In the genomic region with DNA sequence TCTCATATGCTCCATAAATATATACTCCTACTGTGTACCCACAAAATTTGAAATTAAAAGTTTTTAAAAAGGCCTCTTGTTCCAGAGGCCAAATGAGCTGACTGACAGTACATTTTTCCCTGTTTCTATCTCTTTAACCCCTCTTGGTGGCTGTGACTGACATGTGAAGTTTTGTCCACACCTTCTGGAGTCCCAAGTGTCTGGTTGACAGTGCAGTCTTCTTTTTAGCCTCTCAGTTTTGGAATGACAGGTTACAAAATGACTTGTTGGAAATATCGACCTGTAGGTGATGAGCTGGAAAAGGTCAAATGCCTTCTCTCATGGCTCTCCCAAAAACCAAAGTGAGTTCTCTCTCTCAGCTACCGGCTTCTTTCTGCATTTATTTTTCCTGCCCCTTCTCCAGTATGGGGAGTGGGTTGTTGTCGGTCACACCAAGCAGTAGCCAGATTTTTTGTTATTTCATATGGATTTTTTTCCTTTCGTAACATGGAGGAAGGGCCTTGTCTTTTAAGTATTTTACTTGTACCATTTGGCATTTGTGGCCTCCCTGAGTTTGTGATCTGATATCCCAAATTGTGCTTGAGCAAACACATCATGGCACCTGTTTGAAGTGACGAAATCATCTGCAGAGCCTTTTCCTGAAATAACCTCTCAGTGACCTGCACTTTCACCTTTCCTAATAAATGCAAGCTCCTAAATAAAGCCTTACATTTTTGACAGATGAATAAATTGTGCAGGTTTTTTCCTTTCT, we compare ENCODE assay signal across 10 cellular contexts.
"Had no signal": no experiment of that assay in that cellular context is flagged by ENCODE, and none has a peak within 500 bp of the region (broad histone marks: within the 10 kb centered on the region; RNA-seq: fewer than 3 reads in every experiment).

No MANE protein-coding gene starts in this region.

- H3K27ac ChIP-seq: epithelial cell of prostate had no signal

- DNase-seq: activated CD4-positive, alpha-beta T cell treated with anti-CD3 and anti-CD28 coated beads, Interleukin-2, amount 50 U/mL, for 48 hours; activated CD4-positive, CD25-positive, alpha-beta regulatory T cell treated with anti-CD3 and anti-CD28 coated beads, Interleukin-2, amount 50 U/mL, for 72 hours; activated CD8-positive, alpha-beta memory T cell treated with anti-CD3 and anti-CD28 coated beads, Interleukin-2, amount 10 ng/mL, durations not matched to agents 7 days and 5 days; activated naive CD4-positive, alpha-beta T cell treated with anti-CD3 and anti-CD28 coated beads, Interleukin-2, amount 10 ng/mL, durations not matched to agents 7 days and 5 days; activated T-cell treated with anti-CD3 and anti-CD28 coated beads, Interleukin-2, amount 50 U/mL, for 1 hour; mesendoderm; stimulated activated CD4-positive, alpha-beta T cell treated with anti-CD3 and anti-CD28 coated beads, Interleukin-1b, Interleukin-23, amount 100 ng/mL, for 48 hours; T-helper 1 cell had no signal

- ATAC-seq: activated CD8-positive, alpha-beta memory T cell treated with anti-CD3 and anti-CD28 coated beads, Interleukin-2, amount 10 ng/mL, durations not matched to agents 7 days and 5 days; sciatic nerve had no signal
